Comparison of ENCODE assay signal across 26 cellular contexts in the genomic region with DNA sequence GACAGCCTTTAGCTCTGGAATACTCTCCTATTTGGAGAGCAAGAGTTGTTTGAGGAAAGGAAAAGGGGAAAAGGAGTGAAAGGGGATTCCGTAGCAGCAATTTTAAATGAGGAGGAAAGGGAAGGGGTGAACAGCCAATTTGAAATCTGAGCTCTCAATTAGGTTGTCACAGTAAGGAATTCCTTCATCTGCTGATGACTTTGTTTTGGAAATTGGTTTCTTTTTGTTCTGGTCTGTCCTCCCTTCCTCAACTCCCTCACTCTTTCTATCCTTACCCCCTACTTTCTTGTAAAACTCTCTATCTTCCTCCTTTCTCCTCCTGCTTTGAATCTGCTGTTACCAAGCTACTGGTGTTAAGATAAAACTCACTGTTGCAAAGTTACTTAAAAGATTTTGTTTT.
DNase-seq lines count a peak whose midpoint lies in the region; ATAC-seq and TF ChIP-seq lines count a peak whose summit lies in the region.
"Had no signal": no experiment of that assay in that cellular context is flagged by ENCODE, and none has a peak within 500 bp of the region (broad histone marks: within the 10 kb centered on the region; RNA-seq: fewer than 3 reads in every experiment).

No MANE protein-coding gene starts in this region.

- H3K9me2 ChIP-seq in GM23338 (ENCODE audit: insufficient read depth): no peaks in the 10 kb centered on the region

- H3K9me3 Mint-ChIP-seq in GM23338: no peaks in the 10 kb centered on the region
- H3K9me3 Mint-ChIP-seq in activated CD4-positive, alpha-beta memory T cell treated with anti-CD3 and anti-CD28 coated beads, Interleukin-2, amount 10 ng/mL, durations not matched to agents 7 days and 5 days: no peaks in the 10 kb centered on the region

- H3K36me3 Mint-ChIP-seq in GM23338 (ENCODE audit: low read depth): no peaks in the 10 kb centered on the region
- H3K36me3 Mint-ChIP-seq in activated CD4-positive, alpha-beta memory T cell treated with anti-CD3 and anti-CD28 coated beads, Interleukin-2, amount 10 ng/mL, durations not matched to agents 7 days and 5 days (ENCODE audit: low read depth): no peaks in the 10 kb centered on the region
- H3K36me3 Mint-ChIP-seq: CD14-positive monocyte had no signal

- H3K4me1 Mint-ChIP-seq in GM23338: peaks cover 40% of the 10 kb centered on the region
- H3K4me1 Mint-ChIP-seq in activated CD4-positive, alpha-beta memory T cell treated with anti-CD3 and anti-CD28 coated beads, Interleukin-2, amount 10 ng/mL, durations not matched to agents 7 days and 5 days: no peaks in the 10 kb centered on the region
- H3K4me1 Mint-ChIP-seq: B cell, CD14-positive monocyte had no signal

- no peaks in the 10 kb centered on the region for H3K27me3 ChIP-seq in GM23338 (ENCODE audit: insufficient read depth)
- no peaks in the 10 kb centered on the region for H3K27me3 ChIP-seq in HUES64 (ENCODE audit: insufficient read depth, low read length)
- no peaks in the 10 kb centered on the region for H3K27me3 ChIP-seq in iPS-15b (ENCODE audit: control insufficient read depth, insufficient read depth, low read length)
- no peaks in the 10 kb centered on the region for H3K27me3 ChIP-seq in osteoblast (ENCODE audit: insufficient read depth, low read length)

- no peaks in the 10 kb centered on the region for H3F3A ChIP-seq in GM23338 (replicated peaks; ENCODE audit: low read depth)

- TF ChIP-seq CTCF in GM23338 (conservative IDR thresholded peaks at IDR 0.05; ENCODE audit: low read depth in 2 of 2) (no peak), osteoblast (IDR thresholded peaks at IDR 0.05; ENCODE audit: extremely low read depth, low read depth, low read length) (no peak), GM20000 (IDR thresholded peaks at IDR 0.05; ENCODE audit: extremely low read depth, missing control alignments) (no peak)

- H3K79me2 ChIP-seq in GM23338 (replicated peaks; ENCODE audit: insufficient read depth): no peaks in the 10 kb centered on the region
- no peaks in the 10 kb centered on the region for H3K79me2 ChIP-seq in osteoblast (ENCODE audit: insufficient read depth, low read length)

- no peak overlapping the region for H2AFZ ChIP-seq in GM23338
- peak overlapping the region; percentile 30 for H2AFZ ChIP-seq in osteoblast (ENCODE audit: low read length)
- H2AFZ ChIP-seq: PC-9 had no signal

- H3K9ac ChIP-seq in HUES64 (ENCODE audit: low read depth, low read length) (no peak overlapping the region), iPS-15b (ENCODE audit: low read depth, low read length) (no peak overlapping the region)
- H3K9ac ChIP-seq: KMS-11 had no signal

- peak overlapping the region; percentile 52 for H3K4me3 Mint-ChIP-seq in GM23338
- no peak overlapping the region for H3K4me3 Mint-ChIP-seq in activated CD4-positive, alpha-beta memory T cell treated with anti-CD3 and anti-CD28 coated beads, Interleukin-2, amount 10 ng/mL, durations not matched to agents 7 days and 5 days
- H3K4me3 Mint-ChIP-seq: B cell, CD14-positive monocyte had no signal

- H3K36me3 ChIP-seq in GM23338 (ENCODE audit: insufficient read depth) (no peaks in the 10 kb centered on the region), HUES64 (ENCODE audit: insufficient read depth, low read length) (no peaks in the 10 kb centered on the region), iPS-15b (ENCODE audit: control insufficient read depth, insufficient read depth, low read length) (no peaks in the 10 kb centered on the region), osteoblast (ENCODE audit: insufficient read depth, low read length) (no peaks in the 10 kb centered on the region)
- H3K36me3 ChIP-seq: HAP-1 had no signal

- H3K27ac ChIP-seq in GM23338 (ENCODE audit: low read depth) (peak overlapping the region; percentile 83), HUES64 (ENCODE audit: low read depth, low read length) (peak overlapping the region; percentile 58), osteoblast (ENCODE audit: low read depth, low read length) (no peak overlapping the region)
- H3K27ac ChIP-seq: A549, HL-60, KMS-11, PC-9, RWPE1, SK-N-MC had no signal

- peak; percentile 73 for DNase-seq in GM23338 (ENCODE audit: low spot score)
- no peak for DNase-seq in osteoblast (ENCODE audit: insufficient read length, low spot score, missing footprints)
- DNase-seq in GM20000 (ENCODE audit: low spot score): no peak
- DNase-seq in activated CD4-positive, alpha-beta memory T cell treated with anti-CD3 and anti-CD28 coated beads, Interleukin-2, amount 10 ng/mL, durations not matched to agents 7 days and 5 days: no peak
- no peak for DNase-seq in cardiac septum (ENCODE audit: low spot score)
- DNase-seq: GDM1, IMR-90, NCI-H1092 treated with DMSO at 0.1 percent for 48 hours, NCI-H1436 treated with DMSO at 0.1 percent for 48 hours, NCI-H1930, NCI-H226, NCI-H524, NCI-H774, PC-9, SHP77 treated with DMSO at 0.1 percent for 48 hours, SW 1271 had no signal

- H3K9me3 ChIP-seq in HUES64 (ENCODE audit: insufficient read depth, low read depth, low read length) (no peaks in the 10 kb centered on the region), iPS-15b (ENCODE audit: control insufficient read depth, insufficient read depth, low read length) (no peaks in the 10 kb centered on the region), osteoblast (ENCODE audit: low read depth, low read length) (no peaks in the 10 kb centered on the region)
- H3K9me3 ChIP-seq: A549, HAP-1 had no signal

- 19% methylated on average over 1 of the region's 1 CpG for WGBS in HUES64

- intact Hi-C loops in cardiac septum (cut with DNase I): no loop called here

- ATAC-seq in GM23338: peak; percentile 94
- ATAC-seq: A549 had no signal

- POLR2A ChIA-PET in activated CD4-positive, alpha-beta memory T cell treated with anti-CD3 and anti-CD28 coated beads, Interleukin-2, amount 10 ng/mL, durations not matched to agents 7 days and 5 days (lab: Charles Lee): no interaction called here

- peak overlapping the region; percentile 66 for H3K4me2 ChIP-seq in GM23338
- no peak overlapping the region for H3K4me2 ChIP-seq in osteoblast (ENCODE audit: insufficient read depth, low read length)
- H3K4me2 ChIP-seq: A549, KMS-11, PC-9 had no signal

- H3K27me3 Mint-ChIP-seq in GM23338 (ENCODE audit: insufficient read depth, low read depth, poor library complexity): no peaks in the 10 kb centered on the region
- H3K27me3 Mint-ChIP-seq in activated CD4-positive, alpha-beta memory T cell treated with anti-CD3 and anti-CD28 coated beads, Interleukin-2, amount 10 ng/mL, durations not matched to agents 7 days and 5 days: no peaks in the 10 kb centered on the region
- H3K27me3 Mint-ChIP-seq: B cell had no signal

- CTCF ChIA-PET in activated CD4-positive, alpha-beta memory T cell treated with anti-CD3 and anti-CD28 coated beads, Interleukin-2, amount 10 ng/mL, durations not matched to agents 7 days and 5 days (lab: Charles Lee): no interaction called here

- peak overlapping the region; percentile 37 for H3K4me3 ChIP-seq in GM23338
- H3K4me3 ChIP-seq in HUES64 (ENCODE audit: low read length): peak overlapping the region; percentile 17; the same call in 1 of the 2 replicates
- H3K4me3 ChIP-seq in iPS-15b (ENCODE audit: low read depth, low read length): peak overlapping the region; percentile 9
- H3K4me3 ChIP-seq in osteoblast (ENCODE audit: insufficient read depth, low read length): no peak overlapping the region
- H3K4me3 ChIP-seq: A549, HAP-1, PC-9, SK-N-MC had no signal

- H3K27ac Mint-ChIP-seq in GM23338: peak overlapping the region; percentile 85
- H3K27ac Mint-ChIP-seq in activated CD4-positive, alpha-beta memory T cell treated with anti-CD3 and anti-CD28 coated beads, Interleukin-2, amount 10 ng/mL, durations not matched to agents 7 days and 5 days: no peak overlapping the region
- H3K27ac Mint-ChIP-seq: B cell, CD14-positive monocyte had no signal

- H4K20me1 ChIP-seq in GM23338 (replicated peaks; ENCODE audit: insufficient read depth): no peaks in the 10 kb centered on the region
- no peaks in the 10 kb centered on the region for H4K20me1 ChIP-seq in osteoblast (ENCODE audit: insufficient read depth, low read length)

- H3K4me1 ChIP-seq in GM23338 (ENCODE audit: insufficient read depth) (peaks cover 34% of the 10 kb centered on the region), HUES64 (ENCODE audit: insufficient read depth, low read length) (peaks cover 30% of the 10 kb centered on the region), iPS-15b (ENCODE audit: control insufficient read depth, insufficient read depth, low read length) (peaks cover 7% of the 10 kb centered on the region), osteoblast (ENCODE audit: insufficient read depth, low read length) (no peaks in the 10 kb centered on the region)
- H3K4me1 ChIP-seq: A549, HAP-1 had no signal

TF ChIP-seq in GM23338, 12 proteins besides CTCF, POLR2A, EP300 and RAD21:
- 0 out of 2 replicates have a peak, but pooled peaks have one; percentile 16 for TF ChIP-seq NANOG (IDR thresholded peaks at IDR 0.05; ENCODE audit: borderline replicate concordance)
- TF ChIP-seq ZNF331 (CRISPR knock-in tag; IDR thresholded peaks at IDR 0.05; ENCODE audit: low read depth): no peak
TF ChIP-seq in GM23338: peak in this region for 1.
